Comparison of ENCODE assay signal across 8 cellular contexts in the genomic region with DNA sequence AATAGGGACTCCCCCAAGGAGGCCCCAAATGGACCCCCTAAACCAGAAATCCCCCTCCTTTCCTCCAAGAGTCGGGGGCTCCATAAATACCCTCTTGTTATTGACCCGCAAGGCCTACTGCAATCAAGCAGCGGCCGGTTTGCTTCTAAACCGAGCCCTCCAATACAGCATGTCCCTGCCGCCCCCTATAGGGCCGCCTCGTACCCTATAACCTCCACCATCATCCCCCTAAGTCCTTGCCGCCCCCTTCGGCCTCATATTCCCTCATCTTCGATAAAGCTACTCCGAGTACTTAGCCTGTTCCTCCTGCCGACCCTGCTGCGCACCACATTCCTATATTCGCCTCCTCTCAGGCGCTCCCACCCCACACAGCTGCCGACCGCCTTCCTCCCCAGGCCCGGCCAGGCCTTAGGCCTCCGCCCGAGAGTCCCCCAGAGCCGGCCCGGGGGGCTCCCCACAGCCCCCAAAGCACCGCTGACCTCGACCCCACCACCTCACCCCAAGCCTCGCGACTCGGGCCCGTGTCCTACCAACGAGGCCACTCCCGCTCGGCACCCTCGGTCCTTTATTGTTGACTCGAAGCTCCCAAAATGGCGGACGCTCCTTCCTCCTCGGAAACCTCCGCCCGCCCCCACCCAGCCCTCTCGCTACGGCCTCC. TPM values are rescaled to one million over a fixed set of nuclear protein-coding genes. Genes with fewer than 3 reads are reported as not detected.
A peak's percentile ranks its signal among the peaks of the same experiment; 100 is the strongest.
DNase-seq lines count a peak whose midpoint lies in the region; ATAC-seq and TF ChIP-seq lines count a peak whose summit lies in the region.

No MANE protein-coding gene starts in this region.

- H3K9ac ChIP-seq in MM.1S (ENCODE audit: low read length) (peak overlapping the region; percentile 99), skeletal muscle satellite cell (ENCODE audit: low read depth, low read length) (peak overlapping the region; percentile 99)

- H3K36me3 ChIP-seq in MM.1S (replicated peaks; ENCODE audit: insufficient read depth, low read length) (peaks cover 7% of the 10 kb centered on the region; the same call in 1 of the 2 replicates), brain microvascular endothelial cell (replicated peaks) (peaks cover 5% of the 10 kb centered on the region), skeletal muscle satellite cell (ENCODE audit: insufficient read depth, low read length) (peaks cover 7% of the 10 kb centered on the region)

- H3K4me3 ChIP-seq in MM.1S (ENCODE audit: low read length) (peak overlapping the region; percentile 83), brain microvascular endothelial cell (ENCODE audit: low read depth, low read length) (peak overlapping the region; percentile 91), iPS-18c (ENCODE audit: insufficient read depth, low read depth, low read length) (peak overlapping the region; percentile 98), skeletal muscle satellite cell (ENCODE audit: low read length) (peak overlapping the region; percentile 85)

- H3K4me1 ChIP-seq in MM.1S (ENCODE audit: low read length) (peaks cover 32% of the 10 kb centered on the region), skeletal muscle satellite cell (ENCODE audit: control insufficient read depth, insufficient read depth, low read length) (peaks cover 21% of the 10 kb centered on the region)

- no peak for ATAC-seq in GM21367 (IDR thresholded peaks at IDR 0.05; ENCODE audit: unreplicated experiment)

- peaks cover 67% of the 10 kb centered on the region for H3K79me2 ChIP-seq in MM.1S (ENCODE audit: low read length)

- H3K4me2 ChIP-seq in MM.1S (ENCODE audit: low read depth, low read length) (peak overlapping the region; percentile 72), skeletal muscle satellite cell (ENCODE audit: low read length) (peak overlapping the region; percentile 91)

- peaks cover 23% of the 10 kb centered on the region for H4K20me1 ChIP-seq in MM.1S (ENCODE audit: insufficient read depth, low read length)

- H3K27me3 ChIP-seq in MM.1S (replicated peaks; ENCODE audit: insufficient read depth, low read length) (no peaks in the 10 kb centered on the region), brain microvascular endothelial cell (replicated peaks) (no peaks in the 10 kb centered on the region), skeletal muscle satellite cell (ENCODE audit: control insufficient read depth, insufficient read depth, low read length) (no peaks in the 10 kb centered on the region)

- peak overlapping the region; percentile 46; the same call in 1 of the 2 replicates for H2AFZ ChIP-seq in MM.1S (ENCODE audit: low read length)

- in situ Hi-C loops in brain microvascular endothelial cell (cut with HindIII; ENCODE audit: low pct_ligation_motif_present, low sequenced_read_pairs): no loop called here

- H3K27ac ChIP-seq in MM.1S (ENCODE audit: low read length): peak overlapping the region; percentile 93
- H3K27ac ChIP-seq in brain microvascular endothelial cell: peak overlapping the region; percentile 97

- peaks cover 32% of the 10 kb centered on the region for H3F3A ChIP-seq in MM.1S (ENCODE audit: insufficient read depth, low read length)

- TF ChIP-seq CTCF in MM.1S (IDR thresholded peaks at IDR 0.05; ENCODE audit: low read length): peak; percentile 53
- TF ChIP-seq CTCF in brain microvascular endothelial cell (IDR thresholded peaks at IDR 0.05; ENCODE audit: low read depth, low read length, missing control alignments): peak; percentile 76

- H3K9me3 ChIP-seq in MM.1S (replicated peaks; ENCODE audit: insufficient read depth, low read length): no peaks in the 10 kb centered on the region
- no peaks in the 10 kb centered on the region for H3K9me3 ChIP-seq in iPS-18c (ENCODE audit: control insufficient read depth, insufficient read depth, low read length)
- H3K9me3 ChIP-seq in skeletal muscle satellite cell (replicated peaks; ENCODE audit: low read length): no peaks in the 10 kb centered on the region

- DNase-seq in DMS79 (lab: John Stamatoyannopoulos, UW) (peak; percentile 56), H4 (ENCODE audit: low spot score) (peak; percentile 37), MM.1S (peak; percentile 54), T-helper 9 cell (peak; percentile 43), brain microvascular endothelial cell (peak; percentile 38)

- no peaks in the 10 kb centered on the region for H3K9me2 ChIP-seq in MM.1S (replicated peaks; ENCODE audit: insufficient read depth, low read length)

RNA-seq across cellular contexts. Expression of a gene that starts 0.5 kb away (rescaled TPM):
- total RNA-seq in H4 (2014; rRNA removed; shearing (Covaris generic)): 60.1 and 67.0 TPM in 2 replicates
- 96.3 and 104 TPM in 2 replicates for total RNA-seq in skeletal muscle satellite cell (2012; rRNA removed)
